9 cellular contexts compared by ENCODE assay signal in genomic region chr20:47354710-47355488, GRCh38. TPM values are rescaled to one million over a fixed set of nuclear protein-coding genes. Genes with fewer than 3 reads are reported as not detected.
DNase-seq lines count a peak whose midpoint lies in the region; ATAC-seq and TF ChIP-seq lines count a peak whose summit lies in the region.
"Had no signal": no experiment of that assay in that cellular context is flagged by ENCODE, and none has a peak within 500 bp of the region (broad histone marks: within the 10 kb centered on the region; RNA-seq: fewer than 3 reads in every experiment).

No MANE protein-coding gene starts in this region.

- CTCF ChIA-PET in CD8-positive, alpha-beta memory T cell (lab: Charles Lee), result interaction anchor here (0.7 to 4.5 kb wide), 5 partner anchors 29 to 95 kb away, joined by 3 to 30 read pairs (median 13); no protein-coding TSS in a partner anchor
- CTCF ChIA-PET in naive thymus-derived CD4-positive, alpha-beta T cell (lab: Charles Lee), result interaction anchor here (0.7 to 4.0 kb wide), 7 partner anchors 11 to 156 kb away, joined by 3 to 18 read pairs (median 6); no protein-coding TSS in a partner anchor

- peaks cover 0 to 2% of the 10 kb centered on the region in 2 donors for H3K27me3 Mint-ChIP-seq in CD8-positive, alpha-beta memory T cell
- no peaks in the 10 kb centered on the region for H3K27me3 Mint-ChIP-seq in naive thymus-derived CD4-positive, alpha-beta T cell
- H3K27me3 Mint-ChIP-seq: IgD-negative memory B cell had no signal

- H3K4me1 ChIP-seq in CD8-positive, alpha-beta memory T cell (ENCODE audit: insufficient read depth, low read length), result peaks cover 90% of the 10 kb centered on the region
- peaks cover 63 to 77% of the 10 kb centered on the region in 2 donors for H3K4me1 ChIP-seq in naive thymus-derived CD4-positive, alpha-beta T cell (ENCODE audit: control insufficient read depth in 2 of 2, insufficient read depth in 2 of 2, low read length in 2 of 2)

- peaks cover 5 to 40% (median 22%) of the 10 kb centered on the region in 3 donors for H3K4me1 Mint-ChIP-seq in CD8-positive, alpha-beta memory T cell
- peaks cover 33 to 65% (median 35%) of the 10 kb centered on the region in 7 donors for H3K4me1 Mint-ChIP-seq in naive thymus-derived CD4-positive, alpha-beta T cell

- peaks cover 3 to 23% (median 8%) of the 10 kb centered on the region in 3 donors for H3K36me3 Mint-ChIP-seq in CD8-positive, alpha-beta memory T cell
- H3K36me3 Mint-ChIP-seq in naive thymus-derived CD4-positive, alpha-beta T cell, result peaks cover 0 to 32% (median 3%) of the 10 kb centered on the region in 5 donors

- H3K27me3 ChIP-seq in CD8-positive, alpha-beta memory T cell (ENCODE audit: insufficient read depth, low read length, poor library complexity, severe bottlenecking), result no peaks in the 10 kb centered on the region
- H3K27me3 ChIP-seq in naive thymus-derived CD4-positive, alpha-beta T cell (ENCODE audit: control insufficient read depth in 2 of 2, insufficient read depth in 2 of 2, low read length in 2 of 2), result no peaks in the 10 kb centered on the region

- peak overlapping the region in 6 of 7 donors; percentile 85 to 97 (median 94) for H3K4me3 Mint-ChIP-seq in CD8-positive, alpha-beta memory T cell
- peak overlapping the region in 3 of 10 donors; percentile 88 to 95 (median 89) for H3K4me3 Mint-ChIP-seq in naive thymus-derived CD4-positive, alpha-beta T cell

- no peak for DNase-seq in CD8-positive, alpha-beta memory T cell
- DNase-seq in NAMALWA (ENCODE audit: low spot score), result peak; percentile 55
- DNase-seq in cardiac fibroblast (ENCODE audit: low read depth in 2 of 2), result peak in 1 of 2 donors; percentile 53
- no peak for DNase-seq in naive thymus-derived CD4-positive, alpha-beta T cell
- no peak for DNase-seq in left lobe of liver (ENCODE audit: low spot score)
- no peak for DNase-seq in GM19238 (ENCODE audit: insufficient read length, low spot score)

- POLR2A ChIA-PET in CD8-positive, alpha-beta memory T cell (lab: Charles Lee), result no interaction called here
- POLR2A ChIA-PET in naive thymus-derived CD4-positive, alpha-beta T cell (lab: Charles Lee), result interaction anchor here (0.6 to 6.0 kb wide), 7 partner anchors 7 to 151 kb away, joined by 3 to 50 read pairs (median 4); partner anchors contain the start of gene NCOA3

- H3K27ac Mint-ChIP-seq in CD8-positive, alpha-beta memory T cell, result peak overlapping the region; percentile 82 to 99 (median 96)
- peak overlapping the region in 6 of 9 donors; percentile 97 to 100 (median 98) for H3K27ac Mint-ChIP-seq in naive thymus-derived CD4-positive, alpha-beta T cell

- no peaks in the 10 kb centered on the region for H3K9me3 Mint-ChIP-seq in CD8-positive, alpha-beta memory T cell
- H3K9me3 Mint-ChIP-seq in naive thymus-derived CD4-positive, alpha-beta T cell, result no peaks in the 10 kb centered on the region
- H3K9me3 Mint-ChIP-seq: IgD-negative memory B cell had no signal

- intact Hi-C loops in naive thymus-derived CD4-positive, alpha-beta T cell (cut with micrococcal nuclease), result loop anchor here (5.0 to 10.0 kb wide), 5 partner anchors 38 to 1692 kb away; partner anchors contain the start of genes TP53RK (in 2 of the 2), CSE1L (in 1 of the 2) and NCOA3 (in 1 of the 2)

- no peaks in the 10 kb centered on the region for H3K36me3 ChIP-seq in CD8-positive, alpha-beta memory T cell (ENCODE audit: insufficient read depth, low read length)
- H3K36me3 ChIP-seq in naive thymus-derived CD4-positive, alpha-beta T cell (ENCODE audit: control insufficient read depth in 2 of 3, insufficient read depth in 3 of 3, low read length in 3 of 3), result no peaks in the 10 kb centered on the region

- H3K4me3 ChIP-seq in CD8-positive, alpha-beta memory T cell (ENCODE audit: low read length), result peak overlapping the region; percentile 68
- H3K4me3 ChIP-seq in cardiac fibroblast (replicated peaks in 1 of 2; ENCODE audit: low read depth in 2 of 2, low read length in 2 of 2), result peak overlapping the region; percentile 32 to 56
- H3K4me3 ChIP-seq in naive thymus-derived CD4-positive, alpha-beta T cell (ENCODE audit: low read length), result peak overlapping the region; percentile 75

- ATAC-seq in naive thymus-derived CD4-positive, alpha-beta T cell, result no peak
- no peak for ATAC-seq in left lobe of liver
- no peak for ATAC-seq in GM19467 (IDR thresholded peaks at IDR 0.05; ENCODE audit: unreplicated experiment)
- ATAC-seq in HG03457 (IDR thresholded peaks at IDR 0.05; ENCODE audit: unreplicated experiment), result no peak

- TF ChIP-seq CTCF in cardiac fibroblast (IDR thresholded peaks at IDR 0.05; ENCODE audit: low read depth, low read length), result no peak

- peak overlapping the region; percentile 89 for H3K27ac ChIP-seq in CD8-positive, alpha-beta memory T cell (ENCODE audit: low read depth, low read length)
- H3K27ac ChIP-seq in naive thymus-derived CD4-positive, alpha-beta T cell (ENCODE audit: low read depth, low read length), result peak overlapping the region; percentile 86

- no peaks in the 10 kb centered on the region for H3K9me3 ChIP-seq in CD8-positive, alpha-beta memory T cell (ENCODE audit: low read length)
- no peaks in the 10 kb centered on the region for H3K9me3 ChIP-seq in naive thymus-derived CD4-positive, alpha-beta T cell (ENCODE audit: control insufficient read depth in 2 of 3, low read length in 3 of 3)

RNA-seq across cellular contexts. Expression of gene ZMYND8, which starts 1.6 kb away (rescaled TPM):
- total RNA-seq in CD8-positive, alpha-beta memory T cell, result 10 to 100 TPM; 25.8 to 30.7 TPM
- 20.9 TPM for polyA plus RNA-seq in CD8-positive, alpha-beta memory T cell
- 10 to 100 TPM; 54.5 to 83.0 (median 68.5) TPM for total RNA-seq in naive thymus-derived CD4-positive, alpha-beta T cell
- 10 to 100 TPM; 12.7 to 28.7 TPM for polyA plus RNA-seq in naive thymus-derived CD4-positive, alpha-beta T cell
- 13.8 TPM for total RNA-seq in left lobe of liver
